In genomic region chr1:180283098-180283497, GRCh38 we compare ENCODE assay signal across 38 cellular contexts. TPM values are rescaled to one million over a fixed set of nuclear protein-coding genes. Genes with fewer than 3 reads are reported as not detected.
"Had no signal": no experiment of that assay in that cellular context is flagged by ENCODE, and none has a peak within 500 bp of the region (broad histone marks: within the 10 kb centered on the region; RNA-seq: fewer than 3 reads in every experiment).

No MANE protein-coding gene starts in this region.

- H3K4me1 Mint-ChIP-seq: activated CD4-positive, alpha-beta memory T cell treated with anti-CD3 and anti-CD28 coated beads, Interleukin-2, amount 10 ng/mL, durations not matched to agents 7 days and 5 days; activated CD4-positive, alpha-beta T cell treated with anti-CD3 and anti-CD28 coated beads for 36 hours; activated CD4-positive, alpha-beta T cell treated with anti-CD3 and anti-CD28 coated beads, Interleukin-2, amount 10 ng/mL, durations not matched to agents 7 days and 5 days; activated CD8-positive, alpha-beta memory T cell treated with anti-CD3 and anti-CD28 coated beads, Interleukin-2, amount 10 ng/mL, durations not matched to agents 7 days and 5 days; activated naive CD4-positive, alpha-beta T cell treated with anti-CD3 and anti-CD28 coated beads, Interleukin-2, amount 10 ng/mL, durations not matched to agents 7 days and 5 days; activated naive CD8-positive, alpha-beta T cell treated with anti-CD3 and anti-CD28 coated beads, Interleukin-2, amount 10 ng/mL, durations not matched to agents 7 days and 5 days; activated naive CD8-positive, alpha-beta T cell treated with anti-CD3 and anti-CD28 coated beads, Interleukin-2, amount 50 U/mL, for 24 hours; central memory CD8-positive, alpha-beta T cell had no signal

- FAIRE-seq: bronchial epithelial cell, TTC549 had no signal

- H3K9me3 ChIP-seq: ascending aorta had no signal

- H3K4me3 Mint-ChIP-seq: activated CD4-positive, alpha-beta memory T cell treated with anti-CD3 and anti-CD28 coated beads, Interleukin-2, amount 10 ng/mL, durations not matched to agents 7 days and 5 days; activated CD4-positive, alpha-beta T cell treated with anti-CD3 and anti-CD28 coated beads for 36 hours; activated CD4-positive, alpha-beta T cell treated with anti-CD3 and anti-CD28 coated beads, Interleukin-2, amount 10 ng/mL, durations not matched to agents 7 days and 5 days; activated CD8-positive, alpha-beta memory T cell treated with anti-CD3 and anti-CD28 coated beads, Interleukin-2, amount 10 ng/mL, durations not matched to agents 7 days and 5 days; activated CD8-positive, alpha-beta T cell treated with anti-CD3 and anti-CD28 coated beads, Interleukin-2, amount 10 ng/mL, durations not matched to agents 7 days and 5 days; activated naive CD4-positive, alpha-beta T cell treated with anti-CD3 and anti-CD28 coated beads, Interleukin-2, amount 10 ng/mL, durations not matched to agents 7 days and 5 days; activated naive CD4-positive, alpha-beta T cell treated with anti-CD3 and anti-CD28 coated beads, Interleukin-2, amount 50 U/mL, for 24 hours; activated naive CD8-positive, alpha-beta T cell; activated naive CD8-positive, alpha-beta T cell treated with anti-CD3 and anti-CD28 coated beads, Interleukin-2, amount 10 ng/mL, durations not matched to agents 7 days and 5 days; activated naive CD8-positive, alpha-beta T cell treated with anti-CD3 and anti-CD28 coated beads, Interleukin-2, amount 50 U/mL, for 24 hours; activated T-cell treated with anti-CD3 and anti-CD28 coated beads, Interleukin-2, amount 50 U/mL, for 24 hours; brain; central memory CD8-positive, alpha-beta T cell; T-helper 1 cell treated with Interleukin-12 subunit alpha and Interleukin-12 subunit beta and Interleukin-4 antibody, amounts not matched to agents 30 μg/mL and 1 μg/mL, for 36 hours; T-helper 2 cell treated with Interferon-gamma antibody and Interleukin-4, amounts not matched to agents 5 μg/mL and 100 μg/mL, for 36 hours had no signal

- H3K36me3 ChIP-seq: cardiac muscle cell had no signal

- H3K27me3 Mint-ChIP-seq: activated CD4-positive, alpha-beta memory T cell treated with anti-CD3 and anti-CD28 coated beads, Interleukin-2, amount 10 ng/mL, durations not matched to agents 7 days and 5 days; activated CD4-positive, alpha-beta T cell treated with anti-CD3 and anti-CD28 coated beads for 36 hours; activated CD4-positive, alpha-beta T cell treated with anti-CD3 and anti-CD28 coated beads, Interleukin-2, amount 10 ng/mL, durations not matched to agents 7 days and 5 days; activated CD8-positive, alpha-beta memory T cell treated with anti-CD3 and anti-CD28 coated beads, Interleukin-2, amount 10 ng/mL, durations not matched to agents 7 days and 5 days; activated naive CD4-positive, alpha-beta T cell treated with anti-CD3 and anti-CD28 coated beads, Interleukin-2, amount 10 ng/mL, durations not matched to agents 7 days and 5 days; activated naive CD4-positive, alpha-beta T cell treated with anti-CD3 and anti-CD28 coated beads, Interleukin-2, amount 50 U/mL, for 24 hours; activated naive CD8-positive, alpha-beta T cell; activated naive CD8-positive, alpha-beta T cell treated with anti-CD3 and anti-CD28 coated beads, Interleukin-2, amount 10 ng/mL, durations not matched to agents 7 days and 5 days; activated naive CD8-positive, alpha-beta T cell treated with anti-CD3 and anti-CD28 coated beads, Interleukin-2, amount 50 U/mL, for 24 hours; activated T-cell treated with anti-CD3 and anti-CD28 coated beads, Interleukin-2, amount 50 U/mL, for 24 hours; brain; central memory CD8-positive, alpha-beta T cell had no signal

- H3K27ac ChIP-seq: ascending aorta, cardiac muscle cell, VCaP had no signal

- H3K4me3 ChIP-seq: ascending aorta, cardiac muscle cell had no signal

- DNase-seq: activated CD4-positive, alpha-beta memory T cell treated with anti-CD3 and anti-CD28 coated beads, Interleukin-2, amount 10 ng/mL, durations not matched to agents 7 days and 5 days; activated CD4-positive, alpha-beta T cell treated with anti-CD3 and anti-CD28 coated beads for 1 hour; activated CD4-positive, alpha-beta T cell treated with anti-CD3 and anti-CD28 coated beads for 36 hours; activated CD4-positive, alpha-beta T cell treated with anti-CD3 and anti-CD28 coated beads for 48 hours; activated CD4-positive, alpha-beta T cell treated with anti-CD3 and anti-CD28 coated beads, Interleukin-2, amount 10 ng/mL, durations not matched to agents 7 days and 5 days; activated CD4-positive, alpha-beta T cell treated with anti-CD3 and anti-CD28 coated beads, Interleukin-2, amount 50 U/mL, for 48 hours; activated CD4-positive, CD25-positive, alpha-beta regulatory T cell; activated CD8-positive, alpha-beta memory T cell treated with anti-CD3 and anti-CD28 coated beads for 24 hours; activated CD8-positive, alpha-beta memory T cell treated with anti-CD3 and anti-CD28 coated beads, Interleukin-2, amount 10 ng/mL, durations not matched to agents 7 days and 5 days; activated CD8-positive, alpha-beta memory T cell treated with anti-CD3 and anti-CD28 coated beads, Interleukin-2, amount 50 U/mL, for 48 hours; activated CD8-positive, alpha-beta T cell treated with anti-CD3 and anti-CD28 coated beads, Interleukin-2, amount 10 ng/mL, durations not matched to agents 7 days and 5 days; activated effector memory CD4-positive, alpha-beta T cell treated with Interleukin-2 at 50 U/mL for 16 hours; activated gamma-delta T cell; activated naive CD4-positive, alpha-beta T cell treated with anti-CD3 and anti-CD28 coated beads, Interleukin-2, amount 10 ng/mL, durations not matched to agents 7 days and 5 days; activated naive CD4-positive, alpha-beta T cell treated with Interleukin-2 at 50 U/mL for 16 hours; activated naive CD8-positive, alpha-beta T cell treated with anti-CD3 and anti-CD28 coated beads, Interleukin-2, amount 10 ng/mL, durations not matched to agents 7 days and 5 days; activated naive CD8-positive, alpha-beta T cell treated with anti-CD3 and anti-CD28 coated beads, Interleukin-2, amount 50 U/mL, for 24 hours; activated T-cell treated with anti-CD3 and anti-CD28 coated beads, Interleukin-2, amount 50 U/mL, for 24 hours; activated T-cell treated with anti-CD3 and anti-CD28 coated beads, Interleukin-2, amount 50 U/mL, for 48 hours; amygdala; anterior cingulate cortex; caudate nucleus; T-helper 1 cell; T-helper 2 cell; T-helper 9 cell had no signal

- H3K4me1 ChIP-seq: ascending aorta had no signal

- H3K27ac Mint-ChIP-seq: activated CD4-positive, alpha-beta memory T cell treated with anti-CD3 and anti-CD28 coated beads, Interleukin-2, amount 10 ng/mL, durations not matched to agents 7 days and 5 days; activated CD4-positive, alpha-beta T cell treated with anti-CD3 and anti-CD28 coated beads for 36 hours; activated CD4-positive, alpha-beta T cell treated with anti-CD3 and anti-CD28 coated beads, Interleukin-2, amount 10 ng/mL, durations not matched to agents 7 days and 5 days; activated CD8-positive, alpha-beta memory T cell treated with anti-CD3 and anti-CD28 coated beads, Interleukin-2, amount 10 ng/mL, durations not matched to agents 7 days and 5 days; activated CD8-positive, alpha-beta T cell treated with anti-CD3 and anti-CD28 coated beads, Interleukin-2, amount 10 ng/mL, durations not matched to agents 7 days and 5 days; activated naive CD4-positive, alpha-beta T cell treated with anti-CD3 and anti-CD28 coated beads, Interleukin-2, amount 10 ng/mL, durations not matched to agents 7 days and 5 days; activated naive CD4-positive, alpha-beta T cell treated with anti-CD3 and anti-CD28 coated beads, Interleukin-2, amount 50 U/mL, for 24 hours; activated naive CD8-positive, alpha-beta T cell; activated naive CD8-positive, alpha-beta T cell treated with anti-CD3 and anti-CD28 coated beads, Interleukin-2, amount 10 ng/mL, durations not matched to agents 7 days and 5 days; activated naive CD8-positive, alpha-beta T cell treated with anti-CD3 and anti-CD28 coated beads, Interleukin-2, amount 50 U/mL, for 24 hours; activated T-cell treated with anti-CD3 and anti-CD28 coated beads, Interleukin-2, amount 50 U/mL, for 24 hours; activated T-helper 2 cell treated with anti-CD3 and anti-CD28 coated beads, Interferon-gamma antibody, Interleukin-2, Interleukin-4, amounts not matched to agents 10 μg/mL and 5 μg/mL and 100 μg/mL, durations not matched to agents 14 hours and 24 hours and 36 hours; T-helper 1 cell treated with Interleukin-12 subunit alpha and Interleukin-12 subunit beta and Interleukin-4 antibody, amounts not matched to agents 30 μg/mL and 1 μg/mL, for 36 hours; T-helper 2 cell treated with Interferon-gamma antibody and Interleukin-4, amounts not matched to agents 5 μg/mL and 100 μg/mL, for 36 hours had no signal

- H3K9me3 Mint-ChIP-seq: activated CD4-positive, alpha-beta memory T cell treated with anti-CD3 and anti-CD28 coated beads, Interleukin-2, amount 10 ng/mL, durations not matched to agents 7 days and 5 days; activated CD4-positive, alpha-beta T cell treated with anti-CD3 and anti-CD28 coated beads, Interleukin-2, amount 10 ng/mL, durations not matched to agents 7 days and 5 days; activated naive CD4-positive, alpha-beta T cell treated with anti-CD3 and anti-CD28 coated beads, Interleukin-2, amount 10 ng/mL, durations not matched to agents 7 days and 5 days; activated naive CD4-positive, alpha-beta T cell treated with anti-CD3 and anti-CD28 coated beads, Interleukin-2, amount 50 U/mL, for 24 hours; activated naive CD8-positive, alpha-beta T cell treated with anti-CD3 and anti-CD28 coated beads, Interleukin-2, amount 10 ng/mL, durations not matched to agents 7 days and 5 days; activated naive CD8-positive, alpha-beta T cell treated with anti-CD3 and anti-CD28 coated beads, Interleukin-2, amount 50 U/mL, for 24 hours; activated T-cell treated with anti-CD3 and anti-CD28 coated beads, Interleukin-2, amount 50 U/mL, for 24 hours; activated T-helper 2 cell treated with anti-CD3 and anti-CD28 coated beads, Interferon-gamma antibody, Interleukin-2, Interleukin-4, amounts not matched to agents 10 μg/mL and 5 μg/mL and 100 μg/mL, durations not matched to agents 14 hours and 24 hours and 36 hours; brain; central memory CD8-positive, alpha-beta T cell; T-helper 1 cell treated with Interleukin-12 subunit alpha and Interleukin-12 subunit beta and Interleukin-4 antibody, amounts not matched to agents 30 μg/mL and 1 μg/mL, for 36 hours; T-helper 2 cell treated with Interferon-gamma antibody and Interleukin-4, amounts not matched to agents 5 μg/mL and 100 μg/mL, for 36 hours had no signal

- ATAC-seq: activated CD4-positive, alpha-beta T cell treated with anti-CD3 and anti-CD28 coated beads for 36 hours; activated CD4-positive, CD25-positive, alpha-beta regulatory T cell treated with anti-CD3 and anti-CD28 coated beads, Interleukin-2, amount 50 U/mL, for 24 hours; activated CD8-positive, alpha-beta memory T cell treated with anti-CD3 and anti-CD28 coated beads, Interleukin-2, amount 10 ng/mL, durations not matched to agents 7 days and 5 days; activated CD8-positive, alpha-beta T cell treated with anti-CD3 and anti-CD28 coated beads, Interleukin-2, amount 10 ng/mL, durations not matched to agents 7 days and 5 days; activated naive CD8-positive, alpha-beta T cell treated with anti-CD3 and anti-CD28 coated beads, Interleukin-2, amount 50 U/mL, for 24 hours had no signal

RNA-seq across cellular contexts. Expression of gene LHX4, which starts 53.0 kb away (rescaled TPM):
- total RNA-seq: activated CD4-positive, alpha-beta memory T cell treated with anti-CD3 and anti-CD28 coated beads, Interleukin-2, amount 10 ng/mL, durations not matched to agents 7 days and 5 days; activated CD4-positive, alpha-beta T cell treated with anti-CD3 and anti-CD28 coated beads for 36 hours; activated CD4-positive, alpha-beta T cell treated with anti-CD3 and anti-CD28 coated beads, Interleukin-2, amount 10 ng/mL, durations not matched to agents 7 days and 5 days; activated CD8-positive, alpha-beta memory T cell treated with anti-CD3 and anti-CD28 coated beads, Interleukin-2, amount 10 ng/mL, durations not matched to agents 7 days and 5 days; activated CD8-positive, alpha-beta T cell treated with anti-CD3 and anti-CD28 coated beads, Interleukin-2, amount 10 ng/mL, durations not matched to agents 7 days and 5 days; activated naive CD8-positive, alpha-beta T cell treated with anti-CD3 and anti-CD28 coated beads, Interleukin-2, amount 10 ng/mL, durations not matched to agents 7 days and 5 days; activated T-helper 2 cell treated with anti-CD3 and anti-CD28 coated beads, Interferon-gamma antibody, Interleukin-2, Interleukin-4, amounts not matched to agents 10 μg/mL and 5 μg/mL and 100 μg/mL, durations not matched to agents 14 hours and 24 hours and 36 hours; ascending aorta; cardiac muscle cell had no signal
